Comparison of ENCODE assay signal across 9 cellular contexts in the genomic region with DNA sequence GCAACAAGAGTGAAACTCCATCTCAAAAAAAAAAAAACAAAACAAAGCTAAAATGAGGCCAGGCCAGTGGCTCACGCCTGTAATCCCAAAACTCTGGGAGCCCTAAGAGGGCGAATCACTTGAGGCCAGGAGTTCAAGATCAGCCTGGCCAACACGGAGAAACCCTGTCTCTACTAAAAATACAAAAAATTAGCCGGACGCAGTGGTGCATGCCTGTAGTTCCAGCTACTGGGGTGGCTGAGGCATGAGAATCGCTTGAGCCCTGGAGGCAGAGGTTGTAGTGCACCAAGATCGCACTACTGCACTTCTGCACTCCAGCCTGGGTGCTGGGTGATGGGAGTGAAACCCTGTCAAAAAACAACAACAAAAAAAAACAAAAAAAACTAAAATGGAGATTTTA.
DNase-seq lines count a peak whose midpoint lies in the region; ATAC-seq and FAIRE-seq lines count a peak whose summit lies in the region.
"Had no signal": no experiment of that assay in that cellular context is flagged by ENCODE, and none has a peak within 500 bp of the region (broad histone marks: within the 10 kb centered on the region; RNA-seq: fewer than 3 reads in every experiment).

No MANE protein-coding gene starts in this region.

- H3K4me1 ChIP-seq in CD8-positive, alpha-beta memory T cell (ENCODE audit: insufficient read depth, low read length): peaks cover 86% of the 10 kb centered on the region

- H3K36me3 ChIP-seq in CD8-positive, alpha-beta memory T cell (ENCODE audit: insufficient read depth, low read length): no peaks in the 10 kb centered on the region

- H3K27me3 Mint-ChIP-seq in CD8-positive, alpha-beta memory T cell: no peaks in the 10 kb centered on the region
- no peaks in the 10 kb centered on the region for H3K27me3 Mint-ChIP-seq in effector memory CD8-positive, alpha-beta T cell

- ATAC-seq in HG03280 (IDR thresholded peaks at IDR 0.05; ENCODE audit: unreplicated experiment): peak; percentile 66
- ATAC-seq in effector memory CD8-positive, alpha-beta T cell (replicated peaks): peak; percentile 58

- FAIRE-seq in GM19239 (lab: Jason Lieb, UNC) (peak; percentile 68), RCC 7860 (lab: Jason Lieb, UNC) (no peak)

- no peaks in the 10 kb centered on the region for H3K27me3 ChIP-seq in CD8-positive, alpha-beta memory T cell (ENCODE audit: insufficient read depth, low read length, poor library complexity, severe bottlenecking)

- peaks cover 77 to 93% (median 92%) of the 10 kb centered on the region in 3 donors for H3K4me1 Mint-ChIP-seq in CD8-positive, alpha-beta memory T cell
- H3K4me1 Mint-ChIP-seq in effector memory CD8-positive, alpha-beta T cell (ENCODE audit: low read depth in 2 of 2): peaks cover 41 to 52% of the 10 kb centered on the region in 2 donors

- no peaks in the 10 kb centered on the region for H3K9me3 Mint-ChIP-seq in CD8-positive, alpha-beta memory T cell
- H3K9me3 Mint-ChIP-seq in effector memory CD8-positive, alpha-beta T cell: no peaks in the 10 kb centered on the region

- H3K9me3 ChIP-seq in CD8-positive, alpha-beta memory T cell (ENCODE audit: low read length): no peaks in the 10 kb centered on the region

- DNase-seq in CD8-positive, alpha-beta memory T cell: no peak
- no peak for DNase-seq in GM19239 (ENCODE audit: insufficient read length, low spot score)
- no peak for DNase-seq in effector memory CD8-positive, alpha-beta T cell
- no peak for DNase-seq in NCI-H226
- DNase-seq in SHP77 treated with DMSO at 0.1 percent for 48 hours (lab: John Stamatoyannopoulos, UW): no peak
- no peak for DNase-seq in RKO (ENCODE audit: low spot score)
- DNase-seq in RCC 7860 (ENCODE audit: low spot score): no peak
- DNase-seq: NCI-H1694 treated with DMSO at 0.1 percent for 48 hours had no signal

- POLR2A ChIA-PET in CD8-positive, alpha-beta memory T cell (lab: Charles Lee): interaction anchor here (0.7 to 1.5 kb wide), 4 partner anchors 11 to 71 kb away, joined by 4 to 10 read pairs (median 6); no protein-coding TSS in a partner anchor

- H3K27ac Mint-ChIP-seq in CD8-positive, alpha-beta memory T cell: peak overlapping the region in 7 of 8 donors; percentile 55 to 95 (median 91)
- H3K27ac Mint-ChIP-seq in effector memory CD8-positive, alpha-beta T cell: peak overlapping the region in 1 of 2 donors; percentile 74

- H3K27ac ChIP-seq in CD8-positive, alpha-beta memory T cell (ENCODE audit: low read depth, low read length): no peak overlapping the region

- CTCF ChIA-PET in CD8-positive, alpha-beta memory T cell (lab: Charles Lee): interaction anchor here (0.8 to 2.4 kb wide), 7 partner anchors 10 to 102 kb away, joined by 3 to 12 read pairs (median 4); no protein-coding TSS in a partner anchor

- H3K36me3 Mint-ChIP-seq in CD8-positive, alpha-beta memory T cell: peaks cover 0 to 62% (median 13%) of the 10 kb centered on the region in 3 donors
- H3K36me3 Mint-ChIP-seq in effector memory CD8-positive, alpha-beta T cell (ENCODE audit: insufficient read depth): peaks cover 29% of the 10 kb centered on the region

- peak overlapping the region; percentile 15 to 73 (median 58) for H3K4me3 Mint-ChIP-seq in CD8-positive, alpha-beta memory T cell
- peak overlapping the region; percentile 46 to 55 for H3K4me3 Mint-ChIP-seq in effector memory CD8-positive, alpha-beta T cell

- no peak overlapping the region for H3K4me3 ChIP-seq in CD8-positive, alpha-beta memory T cell (ENCODE audit: low read length)
